In genomic region chr12:24596768-24597388, GRCh38 we compare ENCODE assay signal across 8 cellular contexts.
DNase-seq lines count a peak whose midpoint lies in the region; ATAC-seq and TF ChIP-seq lines count a peak whose summit lies in the region.

No MANE protein-coding gene starts in this region.

- H2AFZ ChIP-seq in mammary epithelial cell (ENCODE audit: low read depth, low read length) (no peak overlapping the region), mesenchymal stem cell (ENCODE audit: low read depth, low read length) (no peak overlapping the region)

- CTCF ChIA-PET in mammary epithelial cell (lab: Charles Lee; ENCODE audit: low non-redundant PET) = no interaction called here
- CTCF ChIA-PET in activated CD4-positive, alpha-beta T cell treated with anti-CD3 and anti-CD28 coated beads, Interleukin-2, amount 10 ng/mL, durations not matched to agents 7 days and 5 days (lab: Charles Lee) = no interaction called here

- no peak overlapping the region for H2BK120ac ChIP-seq in mesenchymal stem cell (ENCODE audit: low read depth, low read length)

- peak in 8 of 9 donors; percentile 22 to 74 (median 64) for TF ChIP-seq CTCF in heart right ventricle (IDR thresholded peaks at IDR 0.05)
- peak; percentile 66 to 70 for TF ChIP-seq CTCF in mammary epithelial cell (conservative IDR thresholded peaks at IDR 0.05 in 1 of 2, IDR thresholded peaks at IDR 0.05 in 1 of 2; ENCODE audit: extremely low read depth in 1 of 2, insufficient read depth in 1 of 2, low read depth in 1 of 2, low read length in 2 of 2)

- H3K9ac ChIP-seq in mammary epithelial cell (ENCODE audit: insufficient read depth, low read length) (no peak overlapping the region), mesenchymal stem cell (ENCODE audit: low read length) (no peak overlapping the region)

- no peak for ATAC-seq in heart right ventricle
- no peak for ATAC-seq in Right ventricle myocardium superior (ENCODE audit: poor library complexity)

- no peak overlapping the region for H4K8ac ChIP-seq in mesenchymal stem cell (ENCODE audit: low read length)

- H3K4me1 ChIP-seq in heart right ventricle (peaks cover 0 to 8% (median 0%) of the 10 kb centered on the region in 9 donors), mammary epithelial cell (ENCODE audit: insufficient read depth, low read length) (peaks cover 6% of the 10 kb centered on the region), mesenchymal stem cell (ENCODE audit: control insufficient read depth, insufficient read depth, low read depth, low read length) (peaks cover 2% of the 10 kb centered on the region)

- no peak overlapping the region for H3K18ac ChIP-seq in mesenchymal stem cell (ENCODE audit: low read depth in 1 of 2, low read length in 2 of 2)

- H3K4me3 ChIP-seq in heart right ventricle (no peak overlapping the region), mammary epithelial cell (replicated peaks in 1 of 3; ENCODE audit: insufficient read depth in 1 of 3, low read depth in 2 of 3, low read length in 3 of 3) (no peak overlapping the region), mesenchymal stem cell (ENCODE audit: insufficient read depth in 1 of 2, low read depth in 1 of 2, low read length in 2 of 2) (no peak overlapping the region)

- no peaks in the 10 kb centered on the region for H4K20me1 ChIP-seq in mammary epithelial cell (ENCODE audit: insufficient read depth, low read length)

- DNase-seq in heart right ventricle (no peak), Right ventricle myocardium superior (no peak), NCI-H226 (peak; percentile 12), mammary epithelial cell (peak; percentile 20), mesenchymal stem cell (peak; percentile 61), posterior vena cava (ENCODE audit: low spot score) (no peak)
- DNase-seq in activated CD4-positive, alpha-beta T cell treated with anti-CD3 and anti-CD28 coated beads, Interleukin-2, amount 10 ng/mL, durations not matched to agents 7 days and 5 days = no peak
- no peak for DNase-seq in activated CD4-positive, alpha-beta T cell treated with anti-CD3 and anti-CD28 coated beads, Interleukin-2, amount 50 U/mL, for 4 hours

- H3K27me3 ChIP-seq in heart right ventricle = no peaks in the 10 kb centered on the region
- H3K27me3 ChIP-seq in mammary epithelial cell (ENCODE audit: insufficient read depth, low read length) = no peaks in the 10 kb centered on the region
- H3K27me3 ChIP-seq in mesenchymal stem cell (ENCODE audit: control insufficient read depth in 1 of 2, insufficient read depth in 1 of 2, low read length in 2 of 2) = no peaks in the 10 kb centered on the region

- no TSS peak for BruUV-seq in mammary epithelial cell (replicated peaks; lab: Mats Ljungman, UMichigan)

- H2BK12ac ChIP-seq in mesenchymal stem cell (ENCODE audit: low read length in 2 of 2) = no peak overlapping the region

- no peak overlapping the region for H3K27ac Mint-ChIP-seq in activated CD4-positive, alpha-beta T cell treated with anti-CD3 and anti-CD28 coated beads, Interleukin-2, amount 10 ng/mL, durations not matched to agents 7 days and 5 days

- H3K14ac ChIP-seq in mesenchymal stem cell (ENCODE audit: low read length in 2 of 2) = no peak overlapping the region

- H3K4ac ChIP-seq in mesenchymal stem cell (ENCODE audit: low read depth in 1 of 2, low read length in 2 of 2) = no peak overlapping the region

- in situ Hi-C loops in mammary epithelial cell (cut with MboI; ENCODE audit: low sequenced_read_pairs in 2 of 2) = no loop called here

- no peaks in the 10 kb centered on the region for H3K79me1 ChIP-seq in mesenchymal stem cell (replicated peaks; ENCODE audit: low read length, poor library complexity, severe bottlenecking)

- H3K79me2 ChIP-seq in mammary epithelial cell (ENCODE audit: insufficient read depth, low read length) = no peaks in the 10 kb centered on the region

- H3K23ac ChIP-seq in mesenchymal stem cell (ENCODE audit: low read length in 2 of 2) = no peak overlapping the region

- intact Hi-C loops in heart right ventricle (cut with DNase I) (loop anchor here in 4 of 10 donors (5.0 to 10.0 kb wide), 4 partner anchors 232 to 1392 kb away; no protein-coding TSS in a partner anchor), Right ventricle myocardium superior (cut with DNase I) (no loop called here), mammary epithelial cell (cut with micrococcal nuclease) (loop anchor here (2.0 to 10.0 kb wide), 3 partner anchors 128 to 238 kb away; no protein-coding TSS in a partner anchor), posterior vena cava (cut with DNase I) (no loop called here)

- no peak overlapping the region for H3K27ac ChIP-seq in heart right ventricle
- no peak overlapping the region for H3K27ac ChIP-seq in mammary epithelial cell (ENCODE audit: insufficient read depth, low read depth, low read length)
- H3K27ac ChIP-seq in mesenchymal stem cell (ENCODE audit: low read length, poor library complexity, severe bottlenecking) = no peak overlapping the region

- WGBS in heart right ventricle, 2 donors = 49 to 59% methylated on average over 2 of the region's 2 CpGs
- 40% methylated on average over 2 of the region's 2 CpGs for WGBS in mammary epithelial cell (ENCODE audit: low coverage, missing lambda C conversion rate)
- WGBS in mesenchymal stem cell = no CpG with 5 or more reads among the region's 2 CpGs

- no peak overlapping the region for H2BK5ac ChIP-seq in mesenchymal stem cell (ENCODE audit: low read depth, low read length, poor library complexity, severe bottlenecking)

- dilution Hi-C loops in mammary epithelial cell (cut with HindIII; ENCODE audit: low sequenced_read_pairs) = no loop called here

- peaks cover 4% of the 10 kb centered on the region for H3K27me3 Mint-ChIP-seq in activated CD4-positive, alpha-beta T cell treated with anti-CD3 and anti-CD28 coated beads, Interleukin-2, amount 10 ng/mL, durations not matched to agents 7 days and 5 days

- no peak overlapping the region for H2BK15ac ChIP-seq in mesenchymal stem cell (ENCODE audit: low read depth, poor library complexity, severe bottlenecking)

- H3K36me3 Mint-ChIP-seq in activated CD4-positive, alpha-beta T cell treated with anti-CD3 and anti-CD28 coated beads, Interleukin-2, amount 10 ng/mL, durations not matched to agents 7 days and 5 days (ENCODE audit: low read depth) = no peaks in the 10 kb centered on the region

- peaks cover 4% of the 10 kb centered on the region for H3K4me1 Mint-ChIP-seq in activated CD4-positive, alpha-beta T cell treated with anti-CD3 and anti-CD28 coated beads, Interleukin-2, amount 10 ng/mL, durations not matched to agents 7 days and 5 days

- H3K4me2 ChIP-seq in mammary epithelial cell (ENCODE audit: insufficient read depth, low read depth, low read length) (no peak overlapping the region), mesenchymal stem cell (ENCODE audit: low read length, poor library complexity, severe bottlenecking) (no peak overlapping the region)

- no peaks in the 10 kb centered on the region for H3K9me3 ChIP-seq in heart right ventricle
- H3K9me3 ChIP-seq in mammary epithelial cell (replicated peaks; ENCODE audit: insufficient read depth, low read length) = no peaks in the 10 kb centered on the region
- no peaks in the 10 kb centered on the region for H3K9me3 ChIP-seq in mesenchymal stem cell (ENCODE audit: control insufficient read depth, low read length)

- H2AK5ac ChIP-seq in mesenchymal stem cell (ENCODE audit: low read length, severe bottlenecking) = no peak overlapping the region

- no peaks in the 10 kb centered on the region for H3K9me3 Mint-ChIP-seq in activated CD4-positive, alpha-beta T cell treated with anti-CD3 and anti-CD28 coated beads, Interleukin-2, amount 10 ng/mL, durations not matched to agents 7 days and 5 days

- no peak overlapping the region for H3K4me3 Mint-ChIP-seq in activated CD4-positive, alpha-beta T cell treated with anti-CD3 and anti-CD28 coated beads, Interleukin-2, amount 10 ng/mL, durations not matched to agents 7 days and 5 days

- H3K36me3 ChIP-seq in heart right ventricle (no peaks in the 10 kb centered on the region), mammary epithelial cell (ENCODE audit: insufficient read depth, low read length) (no peaks in the 10 kb centered on the region), mesenchymal stem cell (ENCODE audit: control insufficient read depth in 1 of 2, insufficient read depth in 2 of 2, low read depth in 1 of 2, low read length in 2 of 2) (no peaks in the 10 kb centered on the region)

- no peak overlapping the region for H4K91ac ChIP-seq in mesenchymal stem cell (ENCODE audit: low read length)

- POLR2A ChIA-PET in activated CD4-positive, alpha-beta T cell treated with anti-CD3 and anti-CD28 coated beads, Interleukin-2, amount 10 ng/mL, durations not matched to agents 7 days and 5 days (lab: Charles Lee) = no interaction called here

Comparison
In these comparisons a context has a peak if more than half of its experiments do, and no peak if none do; other contexts are left out.
1. DNase-seq: peak in NCI-H226 (single experiment), mammary epithelial cell (single experiment) and mesenchymal stem cell (single experiment); none in heart right ventricle (0 of 2), Right ventricle myocardium superior (single experiment), activated CD4-positive, alpha-beta T cell treated with anti-CD3 and anti-CD28 coated beads, Interleukin-2, amount 10 ng/mL, durations not matched to agents 7 days and 5 days (single experiment), activated CD4-positive, alpha-beta T cell treated with anti-CD3 and anti-CD28 coated beads, Interleukin-2, amount 50 U/mL, for 4 hours (0 of 2) and posterior vena cava (single experiment).